ENCODE assay signal across 2 cellular contexts in genomic region chr20:63359937-63360849, GRCh38.
TF ChIP-seq lines count a peak whose summit lies in the region.

No MANE protein-coding gene starts in this region.

TF ChIP-seq in GM23338, 12 proteins besides CTCF, POLR2A, EP300 and RAD21:
- TF ChIP-seq REST (IDR thresholded peaks at IDR 0.05; ENCODE audit: unreplicated experiment) (no peak), EZH2phosphoT487 (IDR thresholded peaks at IDR 0.05; ENCODE audit: unreplicated experiment) (no peak)
TF ChIP-seq in GM23338: peak in this region for 0.

TF ChIP-seq in WTC11, 78 proteins besides CTCF, POLR2A, EP300 and RAD21:
- TF ChIP-seq ZNF423 (CRISPR knock-in tag; IDR thresholded peaks at IDR 0.05) (no peak), ATF1 (CRISPR knock-in tag; IDR thresholded peaks at IDR 0.05) (no peak), ZMAT4 (CRISPR knock-in tag; IDR thresholded peaks at IDR 0.05) (no peak), NR3C1 (CRISPR knock-in tag; conservative IDR thresholded peaks at IDR 0.05; ENCODE audit: low read depth) (no peak), E2F5 (CRISPR knock-in tag; IDR thresholded peaks at IDR 0.05) (no peak), HMGXB4 (CRISPR knock-in tag; IDR thresholded peaks at IDR 0.05) (no peak), SOX15 (CRISPR knock-in tag; IDR thresholded peaks at IDR 0.05) (no peak), ZNF671 (CRISPR knock-in tag; IDR thresholded peaks at IDR 0.05) (no peak), ZNF281 (CRISPR knock-in tag; IDR thresholded peaks at IDR 0.05) (no peak), SP1 (CRISPR knock-in tag; conservative IDR thresholded peaks at IDR 0.05) (no peak)
TF ChIP-seq in WTC11: peak in this region for 0.
